20 cellular contexts compared by ENCODE assay signal in genomic region chr21:35120631-35121180, GRCh38.
DNase-seq lines count a peak whose midpoint lies in the region; ATAC-seq and TF ChIP-seq lines count a peak whose summit lies in the region.
"Had no signal": no experiment of that assay in that cellular context is flagged by ENCODE, and none has a peak within 500 bp of the region (broad histone marks: within the 10 kb centered on the region; RNA-seq: fewer than 3 reads in every experiment).

No MANE protein-coding gene starts in this region.

- no peak overlapping the region for H3K27ac Mint-ChIP-seq in activated T-helper 17 cell treated with anti-CD3 and anti-CD28 coated beads, Interleukin-2, amount 50 U/mL, for 72 hours
- H3K27ac Mint-ChIP-seq: stimulated activated naive CD8-positive, alpha-beta T cell treated with anti-CD3 and anti-CD28 coated beads, Interleukin-15, Interleukin-2, amounts not matched to agents 100 ng/mL and 50 ng/mL, for 24 hours had no signal

- peaks cover 8% of the 10 kb centered on the region for H3K9me3 Mint-ChIP-seq in activated T-helper 17 cell treated with anti-CD3 and anti-CD28 coated beads, Interleukin-2, amount 50 U/mL, for 72 hours

- POLR2A ChIA-PET in HEK293T (lab: Yijun Ruan, JAX): interaction anchor here (1.2 kb wide), 1 partner anchor 231 kb away, joined by 5 read pairs; no protein-coding TSS in a partner anchor

- DNase-seq in DMS79 treated with DMSO at 0.1 percent for 48 hours (lab: John Stamatoyannopoulos, UW) (peak; percentile 91), NCI-H1105 treated with DMSO at 0.1 percent for 48 hours (lab: John Stamatoyannopoulos, UW) (peak; percentile 72), NCI-H510A treated with DMSO at 0.1 percent for 48 hours (lab: John Stamatoyannopoulos, UW) (peak; percentile 86), left kidney (ENCODE audit: low read depth, low spot score) (peak; percentile 63), HEK293T (ENCODE audit: extremely low spot score) (no peak)
- DNase-seq: activated CD4-positive, alpha-beta T cell treated with anti-CD3 and anti-CD28 coated beads, Interleukin-2, amount 50 U/mL, for 1 hour; activated CD8-positive, alpha-beta memory T cell treated with anti-CD3 and anti-CD28 coated beads, Interleukin-2, amount 50 U/mL, for 48 hours; activated effector memory CD4-positive, alpha-beta T cell treated with anti-CD3 and anti-CD28 coated beads, Interleukin-2, amount 50 U/mL, for 16 hours; amniotic stem cell; caudate nucleus; dorsolateral prefrontal cortex; foreskin melanocyte; GM23248; hypothalamus; mammary epithelial cell; NCI-H2171 treated with DMSO at 0.1 percent for 48 hours; trophoblast cell had no signal

- H3K36me3 Mint-ChIP-seq in activated T-helper 17 cell treated with anti-CD3 and anti-CD28 coated beads, Interleukin-2, amount 50 U/mL, for 72 hours (ENCODE audit: low read depth): no peaks in the 10 kb centered on the region

- CTCF ChIA-PET in HEK293T (lab: Yijun Ruan, JAX): no interaction called here

- ATAC-seq in GM21528 (IDR thresholded peaks at IDR 0.05; ENCODE audit: low FRiP score, unreplicated experiment): no peak
- ATAC-seq in activated T-helper 17 cell treated with anti-CD3 and anti-CD28 coated beads, Interleukin-2, amount 50 U/mL, for 72 hours (replicated peaks): no peak

- H3K27me3 Mint-ChIP-seq in activated T-helper 17 cell treated with anti-CD3 and anti-CD28 coated beads, Interleukin-2, amount 50 U/mL, for 72 hours: no peaks in the 10 kb centered on the region

- H3K4me1 Mint-ChIP-seq in activated T-helper 17 cell treated with anti-CD3 and anti-CD28 coated beads, Interleukin-2, amount 50 U/mL, for 72 hours: peaks cover 3% of the 10 kb centered on the region

- no peak overlapping the region for H3K4me3 Mint-ChIP-seq in activated T-helper 17 cell treated with anti-CD3 and anti-CD28 coated beads, Interleukin-2, amount 50 U/mL, for 72 hours
- H3K4me3 Mint-ChIP-seq: stimulated activated naive CD8-positive, alpha-beta T cell treated with anti-CD3 and anti-CD28 coated beads, Interleukin-15, Interleukin-2, amounts not matched to agents 100 ng/mL and 50 ng/mL, for 24 hours had no signal

TF ChIP-seq in HEK293T, 16 proteins besides CTCF, POLR2A, EP300 and RAD21:
- TF ChIP-seq, protein P1, sequence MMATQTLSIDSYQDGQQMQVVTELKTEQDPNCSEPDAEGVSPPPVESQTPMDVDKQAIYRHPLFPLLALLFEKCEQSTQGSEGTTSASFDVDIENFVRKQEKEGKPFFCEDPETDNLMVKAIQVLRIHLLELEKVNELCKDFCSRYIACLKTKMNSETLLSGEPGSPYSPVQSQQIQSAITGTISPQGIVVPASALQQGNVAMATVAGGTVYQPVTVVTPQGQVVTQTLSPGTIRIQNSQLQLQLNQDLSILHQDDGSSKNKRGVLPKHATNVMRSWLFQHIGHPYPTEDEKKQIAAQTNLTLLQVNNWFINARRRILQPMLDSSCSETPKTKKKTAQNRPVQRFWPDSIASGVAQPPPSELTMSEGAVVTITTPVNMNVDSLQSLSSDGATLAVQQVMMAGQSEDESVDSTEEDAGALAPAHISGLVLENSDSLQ (IDR thresholded peaks at IDR 0.05): no peak
- TF ChIP-seq BHLHE40 (IDR thresholded peaks at IDR 0.05; ENCODE audit: borderline replicate concordance): no peak
